12 cellular contexts compared by ENCODE assay signal in the genomic region with DNA sequence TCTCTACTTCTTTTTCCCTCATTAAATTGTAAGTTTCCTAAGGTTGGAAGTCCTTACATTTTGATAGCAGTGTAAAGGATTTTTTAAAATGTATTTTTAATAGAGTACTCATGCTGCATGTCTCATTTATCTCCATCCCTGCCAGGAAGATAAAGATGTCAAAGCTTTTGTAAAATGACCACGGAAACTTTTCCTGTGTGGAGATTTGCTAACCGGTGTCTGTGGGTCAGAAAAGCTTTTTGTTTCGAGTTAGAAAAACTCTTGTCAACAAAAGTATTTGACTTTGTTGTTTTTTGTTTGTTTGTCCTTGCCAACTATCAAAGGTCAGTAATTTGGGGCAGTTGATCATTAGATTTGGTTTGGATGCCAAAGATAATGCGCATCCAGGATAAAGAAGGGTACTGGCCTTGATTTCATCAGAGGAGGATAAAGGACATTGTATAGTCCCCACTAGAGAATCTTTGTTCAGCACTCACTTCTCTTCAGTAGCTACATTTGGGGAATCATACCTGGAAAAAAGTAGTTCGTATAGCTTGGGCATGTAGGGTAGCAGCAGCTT.
A peak's percentile ranks its signal among the peaks of the same experiment; 100 is the strongest.
DNase-seq lines count a peak whose midpoint lies in the region; ATAC-seq and TF ChIP-seq lines count a peak whose summit lies in the region.
"Had no signal": no experiment of that assay in that cellular context is flagged by ENCODE, and none has a peak within 500 bp of the region (broad histone marks: within the 10 kb centered on the region; RNA-seq: fewer than 3 reads in every experiment).

No MANE protein-coding gene starts in this region.

- H3K4me2 ChIP-seq in DND-41 (ENCODE audit: insufficient read depth, low read length), result no peak overlapping the region

- no peak overlapping the region for H3K4me3 Mint-ChIP-seq in chondrocyte (ENCODE audit: unreplicated experiment)
- H3K4me3 Mint-ChIP-seq in natural killer cell treated with Interleukin-12 subunit alpha and Interleukin-12 subunit beta and Interleukin-15 and Interleukin-18, amount 100 ng/mL, for 72 hours, result peak overlapping the region; percentile 72

- H3K9me3 ChIP-seq in DND-41 (ENCODE audit: insufficient read depth, low read length, severe bottlenecking) (no peaks in the 10 kb centered on the region), mucosa of descending colon (no peaks in the 10 kb centered on the region)

- TF ChIP-seq CTCF in C4-2B (conservative IDR thresholded peaks at IDR 0.05), result no peak
- TF ChIP-seq CTCF in DND-41 (IDR thresholded peaks at IDR 0.05; ENCODE audit: borderline replicate concordance, extremely low read depth, low read length, poor library complexity, severe bottlenecking), result no peak
- TF ChIP-seq CTCF in chondrocyte (IDR thresholded peaks at IDR 0.05), result no peak
- TF ChIP-seq CTCF in mucosa of descending colon (IDR thresholded peaks at IDR 0.05), result no peak

- intact Hi-C loops in mucosa of descending colon (cut with DNase I, micrococcal nuclease), result no loop called here

- H3K27ac ChIP-seq in C4-2B (peak overlapping the region; percentile 98; the same call in 1 of the 2 replicates), DND-41 (ENCODE audit: low read length) (0 out of 2 replicates have a peak overlapping the region, but pooled peaks have one; percentile 37)

- no peaks in the 10 kb centered on the region for H3K4me1 ChIP-seq in DND-41 (ENCODE audit: insufficient read depth, low read length)
- H3K4me1 ChIP-seq in mucosa of descending colon (ENCODE audit: low read depth), result peaks cover 30% of the 10 kb centered on the region

- DNase-seq in DND-41, result no peak
- DNase-seq in chondrocyte (ENCODE audit: low spot score), result no peak
- peak; percentile 13 for DNase-seq in natural killer cell treated with Interleukin-12 subunit alpha and Interleukin-12 subunit beta and Interleukin-15 and Interleukin-18, amount 100 ng/mL, for 72 hours (ENCODE audit: low spot score)
- no peak for DNase-seq in mucosa of descending colon
- no peak for DNase-seq in OCI-M1 (lab: John Stamatoyannopoulos, UW)
- DNase-seq: NCI-H82; right cardiac atrium; stimulated activated CD4-positive, alpha-beta T cell treated with anti-CD3 and anti-CD28 coated beads, Interleukin-4, amount 100 ng/mL, for 4 hours; stimulated activated naive CD4-positive, alpha-beta T cell had no signal

- H3K4me1 Mint-ChIP-seq in chondrocyte (ENCODE audit: low read depth), result peaks cover 61% of the 10 kb centered on the region
- peaks cover 75 to 85% of the 10 kb centered on the region in 2 donors for H3K4me1 Mint-ChIP-seq in natural killer cell treated with Interleukin-12 subunit alpha and Interleukin-12 subunit beta and Interleukin-15 and Interleukin-18, amount 100 ng/mL, for 72 hours (ENCODE audit: low read depth in 2 of 2)

- no peaks in the 10 kb centered on the region for H3K9me3 Mint-ChIP-seq in chondrocyte (ENCODE audit: low read depth)
- no peaks in the 10 kb centered on the region for H3K9me3 Mint-ChIP-seq in natural killer cell treated with Interleukin-12 subunit alpha and Interleukin-12 subunit beta and Interleukin-15 and Interleukin-18, amount 100 ng/mL, for 72 hours

- no peaks in the 10 kb centered on the region for H3K27me3 Mint-ChIP-seq in chondrocyte (ENCODE audit: low read depth)
- H3K27me3 Mint-ChIP-seq in natural killer cell treated with Interleukin-12 subunit alpha and Interleukin-12 subunit beta and Interleukin-15 and Interleukin-18, amount 100 ng/mL, for 72 hours, result no peaks in the 10 kb centered on the region

- H2AFZ ChIP-seq in DND-41 (ENCODE audit: low read depth, low read length), result no peak overlapping the region

- no peak for ATAC-seq in DND-41 (ENCODE audit: insufficient read depth, low read depth)
- no peak for ATAC-seq in natural killer cell treated with Interleukin-12 subunit alpha and Interleukin-12 subunit beta and Interleukin-15 and Interleukin-18, amount 100 ng/mL, for 72 hours
- no peak for ATAC-seq in mucosa of descending colon
- no peak for ATAC-seq in HG03039 (IDR thresholded peaks at IDR 0.05; ENCODE audit: unreplicated experiment)
- ATAC-seq in GM18907 (IDR thresholded peaks at IDR 0.05; ENCODE audit: unreplicated experiment), result no peak

- no peaks in the 10 kb centered on the region for H3K27me3 ChIP-seq in DND-41 (ENCODE audit: insufficient read depth, low read length, poor library complexity)

- no peaks in the 10 kb centered on the region for H3K36me3 Mint-ChIP-seq in chondrocyte (ENCODE audit: low read depth)
- peaks cover 55% of the 10 kb centered on the region for H3K36me3 Mint-ChIP-seq in natural killer cell treated with Interleukin-12 subunit alpha and Interleukin-12 subunit beta and Interleukin-15 and Interleukin-18, amount 100 ng/mL, for 72 hours

- H3K9ac ChIP-seq in DND-41 (ENCODE audit: low read depth, low read length), result no peak overlapping the region

- no peaks in the 10 kb centered on the region for H3K79me2 ChIP-seq in DND-41 (ENCODE audit: insufficient read depth, low read length)

- H4K20me1 ChIP-seq in DND-41 (ENCODE audit: insufficient read depth, low read length), result peaks cover 6% of the 10 kb centered on the region; the same call in 1 of the 2 replicates

- H3K36me3 ChIP-seq in DND-41 (ENCODE audit: insufficient read depth, low read length) (peaks cover 96% of the 10 kb centered on the region), mucosa of descending colon (ENCODE audit: low read depth) (no peaks in the 10 kb centered on the region)

- H3K27ac Mint-ChIP-seq in chondrocyte (ENCODE audit: unreplicated experiment), result peak overlapping the region; percentile 92
- H3K27ac Mint-ChIP-seq in natural killer cell treated with Interleukin-12 subunit alpha and Interleukin-12 subunit beta and Interleukin-15 and Interleukin-18, amount 100 ng/mL, for 72 hours, result peak overlapping the region; percentile 99 to 100

- H3K4me3 ChIP-seq in DND-41 (ENCODE audit: low read depth in 1 of 2, low read length in 2 of 2) (no peak overlapping the region), mucosa of descending colon (no peak overlapping the region)
